ENCODE assay signal across 8 cellular contexts in the genomic region with DNA sequence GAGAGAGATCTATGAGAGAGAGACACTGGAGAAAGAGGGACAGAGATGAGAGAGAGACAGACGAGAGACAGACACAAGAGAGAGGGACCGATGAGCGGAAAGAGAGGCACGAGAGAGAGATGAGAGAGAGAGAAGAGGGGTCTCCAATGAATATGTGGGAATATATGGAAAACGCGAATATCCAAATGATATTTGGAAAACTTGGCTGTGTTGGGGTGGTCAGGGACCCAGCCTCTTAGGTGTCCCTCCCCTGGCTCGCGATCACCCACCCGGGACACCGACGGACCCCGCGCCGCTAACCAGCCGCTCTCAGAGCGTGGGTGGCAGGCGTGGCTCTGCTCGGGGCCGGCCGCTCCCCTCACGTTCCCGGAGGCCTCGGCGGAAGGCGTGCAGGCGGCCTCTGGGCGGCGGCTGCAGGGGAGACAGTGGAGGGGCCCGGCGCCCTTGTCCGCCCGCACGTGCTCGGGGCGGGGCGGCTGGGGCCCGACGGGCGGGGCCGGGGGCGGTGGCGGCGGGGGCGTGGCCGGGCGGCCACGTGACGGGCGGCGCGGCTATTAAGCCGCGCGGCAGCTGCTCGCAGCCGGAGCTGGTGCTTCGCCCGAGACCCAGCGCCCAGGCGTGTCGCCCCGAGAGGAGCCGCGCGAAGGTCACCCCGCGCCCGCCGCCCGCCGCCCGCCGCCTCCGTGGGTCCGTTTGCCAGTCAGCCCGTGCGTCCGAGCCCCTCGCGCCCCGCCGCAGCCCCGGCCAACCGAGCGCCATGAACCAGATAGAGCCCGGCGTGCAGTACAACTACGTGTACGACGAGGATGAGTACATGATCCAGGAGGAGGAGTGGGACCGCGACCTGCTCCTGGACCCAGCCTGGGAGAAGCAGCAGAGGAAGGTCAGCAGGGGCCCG. TPM values are rescaled to one million over a fixed set of nuclear protein-coding genes. Genes with fewer than 3 reads are reported as not detected.
DNase-seq lines count a peak whose midpoint lies in the region; ATAC-seq and TF ChIP-seq lines count a peak whose summit lies in the region.

A gene (plus strand): TSS at position 583 of the 898 bp plus-strand sequence. CDS start 175 bp downstream, at position 758.

- no peaks in the 10 kb centered on the region for H3K36me3 ChIP-seq in parathyroid adenoma (ENCODE audit: control insufficient read depth, insufficient read depth, low read length)
- H3K36me3 ChIP-seq in upper lobe of right lung: no peaks in the 10 kb centered on the region

- H3K4me2 ChIP-seq in parathyroid adenoma (ENCODE audit: low read length): peak within 1 kb of the TSS; percentile 59

- H3K9me3 ChIP-seq in parathyroid adenoma (ENCODE audit: control insufficient read depth, low read length) (no peaks in the 10 kb centered on the region), upper lobe of right lung (no peaks in the 10 kb centered on the region)

- H3K79me2 ChIP-seq in parathyroid adenoma: no peaks in the 10 kb centered on the region

- no peaks in the 10 kb centered on the region for H3K4me1 ChIP-seq in parathyroid adenoma
- peaks cover 5% of the 10 kb centered on the region for H3K4me1 ChIP-seq in upper lobe of right lung

- TF ChIP-seq CTCF in parathyroid adenoma (IDR thresholded peaks at IDR 0.05) (no peak), upper lobe of right lung (IDR thresholded peaks at IDR 0.05) (no peak)

- peak within 1 kb of the TSS; percentile 60 for H2AFZ ChIP-seq in parathyroid adenoma

- no peak within 1 kb of the TSS for H3K9ac ChIP-seq in parathyroid adenoma

- no peaks in the 10 kb centered on the region for H3K27me3 ChIP-seq in parathyroid adenoma (ENCODE audit: control insufficient read depth, insufficient read depth, low read length)
- H3K27me3 ChIP-seq in upper lobe of right lung: peaks cover 29% of the 10 kb centered on the region

- DNase-seq in OCI-M1 (lab: John Stamatoyannopoulos, UW): peak; percentile 55
- peak; percentile 7 for DNase-seq in activated gamma-delta T cell treated with anti-CD3 and anti-CD28 coated beads, Interleukin-2, amount 50 U/mL, for 16 hours (ENCODE audit: low read depth)
- DNase-seq in Right ventricle myocardium inferior (ENCODE audit: missing footprints): peak; percentile 85
- peak; percentile 77 for DNase-seq in upper lobe of right lung
- no peak for DNase-seq in DMS153 treated with DMSO at 0.1 percent for 48 hours (lab: John Stamatoyannopoulos, UW; ENCODE audit: unreplicated experiment)

- no peak within 1 kb of the TSS for H3K27ac ChIP-seq in parathyroid adenoma
- no peak within 1 kb of the TSS for H3K27ac ChIP-seq in upper lobe of right lung

- peak; percentile 62 for ATAC-seq in GM18517 (IDR thresholded peaks at IDR 0.05; ENCODE audit: unreplicated experiment)
- ATAC-seq in HG02943 (IDR thresholded peaks at IDR 0.05; ENCODE audit: low read depth, unreplicated experiment): peak; percentile 74
- peak; percentile 64 for ATAC-seq in Right ventricle myocardium inferior
- ATAC-seq in upper lobe of right lung: peak; percentile 94

- H3K4me3 ChIP-seq in parathyroid adenoma (ENCODE audit: low read depth, low read length) (peak within 1 kb of the TSS; percentile 4), upper lobe of right lung (peak within 1 kb of the TSS; percentile 51)

- intact Hi-C loops in Right ventricle myocardium inferior (cut with DNase I): loop anchor here (2.0 kb wide), 2 partner anchors 61 to 77 kb away; no protein-coding TSS in a partner anchor
- intact Hi-C loops in upper lobe of right lung (cut with DNase I): no loop called here

RNA-seq across cellular contexts. Expression of the gene that starts here (rescaled TPM):
- 2,525 TPM for total RNA-seq in Right ventricle myocardium inferior
- 2.8 TPM for total RNA-seq in upper lobe of right lung

Comparison
In these comparisons a context has a peak if more than half of its experiments do, and no peak if none do; other contexts are left out.
1. RNA of the gene that starts here (total RNA-seq): 2,525 TPM in Right ventricle myocardium inferior (single experiment); 2.8 TPM in upper lobe of right lung (single experiment); every median in the first group is over 100 times any median in the second.
2. Peak in every context shown above with its lines, with median percentiles within 50 percentile points of each other: ATAC-seq.